Comparison of ENCODE assay signal across 11 cellular contexts in genomic region chr7:116426428-116427156, GRCh38.
DNase-seq lines count a peak whose midpoint lies in the region; ATAC-seq, FAIRE-seq and TF ChIP-seq lines count a peak whose summit lies in the region.
"Had no signal": no experiment of that assay in that cellular context is flagged by ENCODE, and none has a peak within 500 bp of the region (broad histone marks: within the 10 kb centered on the region; RNA-seq: fewer than 3 reads in every experiment).

No MANE protein-coding gene starts in this region.

- H3K27me3 ChIP-seq in ACC112 (ENCODE audit: insufficient read depth, low read length) (no peaks in the 10 kb centered on the region), bronchial epithelial cell (ENCODE audit: control insufficient read depth, insufficient read depth, low read length) (no peaks in the 10 kb centered on the region)
- H3K27me3 ChIP-seq in effector memory CD4-positive, alpha-beta T cell (replicated peaks; ENCODE audit: control insufficient read depth, insufficient read depth, low read length, poor library complexity, severe bottlenecking), result no peaks in the 10 kb centered on the region
- H3K27me3 ChIP-seq: Peyer's patch had no signal

- ATAC-seq in left lobe of liver (peak; percentile 15), HG03135 (IDR thresholded peaks at IDR 0.05; ENCODE audit: unreplicated experiment) (no peak)

- no peaks in the 10 kb centered on the region for H3K9me3 ChIP-seq in effector memory CD4-positive, alpha-beta T cell (ENCODE audit: control insufficient read depth, low read length)
- H3K9me3 ChIP-seq: Peyer's patch had no signal

- FAIRE-seq in bronchial epithelial cell (lab: Jason Lieb, UNC), result no peak
- FAIRE-seq: D721Med had no signal

- TF ChIP-seq CTCF in bronchial epithelial cell (IDR thresholded peaks at IDR 0.05; ENCODE audit: insufficient read depth, low read length, severe bottlenecking), result no peak

- H3K4me1 ChIP-seq in ACC112 (ENCODE audit: control insufficient read depth, insufficient read depth, low read length, unreplicated experiment), result peaks cover 35% of the 10 kb centered on the region
- no peaks in the 10 kb centered on the region for H3K4me1 ChIP-seq in effector memory CD4-positive, alpha-beta T cell (ENCODE audit: control insufficient read depth, insufficient read depth, low read length, poor library complexity, severe bottlenecking)
- H3K4me1 ChIP-seq: Peyer's patch had no signal

- H3K27ac ChIP-seq in ACC112 (ENCODE audit: low read depth, low read length), result peak overlapping the region; percentile 83
- H3K27ac ChIP-seq in effector memory CD4-positive, alpha-beta T cell (ENCODE audit: insufficient read depth, low read length, poor library complexity, severe bottlenecking), result no peak overlapping the region
- H3K27ac ChIP-seq: Peyer's patch had no signal

- DNase-seq in HS-5 (ENCODE audit: low read depth) (peak; percentile 82), bronchial epithelial cell (ENCODE audit: low read depth) (peak; percentile 91), left lobe of liver (ENCODE audit: low spot score) (no peak), cerebellar cortex (ENCODE audit: low spot score) (no peak), NCI-H774 (lab: John Stamatoyannopoulos, UW) (no peak)
- no peak for DNase-seq in effector memory CD4-positive, alpha-beta T cell
- DNase-seq: activated T-cell treated with anti-CD3 and anti-CD28 coated beads for 4 hours had no signal

- H2AFZ ChIP-seq in ACC112 (ENCODE audit: low read length, unreplicated experiment), result no peak overlapping the region

- no peaks in the 10 kb centered on the region for H3K79me2 ChIP-seq in ACC112 (ENCODE audit: control insufficient read depth, insufficient read depth, low read length, unreplicated experiment)

- peak overlapping the region; percentile 2; the same call in 1 of the 2 replicates for H3K4me3 ChIP-seq in ACC112 (ENCODE audit: low read depth, low read length)
- H3K4me3 ChIP-seq in bronchial epithelial cell (ENCODE audit: low read depth, low read length), result no peak overlapping the region
- no peak overlapping the region for H3K4me3 ChIP-seq in effector memory CD4-positive, alpha-beta T cell (ENCODE audit: insufficient read depth, low read depth, low read length, poor library complexity, severe bottlenecking)
- H3K4me3 ChIP-seq: Peyer's patch had no signal

- H3K36me3 ChIP-seq in ACC112 (ENCODE audit: insufficient read depth, low read length) (peaks cover 3% of the 10 kb centered on the region; the same call in 1 of the 2 replicates), bronchial epithelial cell (ENCODE audit: control insufficient read depth, insufficient read depth, low read length) (no peaks in the 10 kb centered on the region)
- H3K36me3 ChIP-seq in effector memory CD4-positive, alpha-beta T cell (ENCODE audit: control insufficient read depth, insufficient read depth, low read length), result no peaks in the 10 kb centered on the region
- H3K36me3 ChIP-seq: Peyer's patch had no signal

Comparison
In these comparisons a context has a peak if more than half of its experiments do, and no peak if none do; other contexts are left out.
1. DNase-seq: peak in HS-5 (single experiment) and bronchial epithelial cell (single experiment); none in left lobe of liver (single experiment), cerebellar cortex (single experiment), effector memory CD4-positive, alpha-beta T cell (0 of 3) and NCI-H774 (single experiment).